In the genomic region with DNA sequence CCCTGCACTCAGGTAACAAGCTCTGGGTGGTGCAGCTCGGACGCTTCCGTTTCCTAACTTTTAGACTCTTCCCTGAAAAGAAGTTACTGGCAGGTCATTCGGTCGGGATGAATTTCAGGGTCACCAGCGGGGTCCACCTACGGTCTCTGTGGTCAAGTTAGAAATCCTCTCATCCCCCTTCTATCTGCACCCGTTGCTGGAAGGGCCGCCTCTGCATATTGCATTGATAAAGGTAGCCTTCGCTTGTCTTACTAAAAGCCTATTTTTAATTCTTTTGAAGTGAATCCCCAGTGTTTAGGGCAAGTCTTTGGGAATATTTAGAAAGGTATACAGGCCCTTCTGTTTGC, we compare ENCODE assay signal across 8 cellular contexts. TPM values are rescaled to one million over a fixed set of nuclear protein-coding genes. Genes with fewer than 3 reads are reported as not detected.
A peak's percentile ranks its signal among the peaks of the same experiment; 100 is the strongest.
DNase-seq lines count a peak whose midpoint lies in the region; ATAC-seq and TF ChIP-seq lines count a peak whose summit lies in the region.

No MANE protein-coding gene starts in this region.

- H3K27ac Mint-ChIP-seq in activated T-cell treated with anti-CD3 and anti-CD28 coated beads, Interleukin-2, amount 50 U/mL, for 72 hours, result peak overlapping the region; percentile 95
- H3K27ac Mint-ChIP-seq in activated naive CD4-positive, alpha-beta T cell treated with anti-CD3 and anti-CD28 coated beads, Interleukin-2, amount 50 U/mL, for 72 hours, result peak overlapping the region; percentile 90

- WGBS in tibial nerve, 2 donors, result 0 to 2% methylated on average over 10 of the region's 10 CpGs

- peak overlapping the region; percentile 50 to 89 (median 86) for H3K27ac ChIP-seq in tibial nerve

- no peak for DNase-seq in activated T-cell treated with anti-CD3 and anti-CD28 coated beads, Interleukin-2, amount 50 U/mL, for 72 hours
- DNase-seq in activated T-cell treated with anti-CD3 and anti-CD28 coated beads for 4 hours (no peak), kidney epithelial cell (ENCODE audit: low read depth) (no peak), tibial nerve (ENCODE audit: low spot score in 2 of 2) (no peak), activated gamma-delta T cell (lab: John Stamatoyannopoulos, UW) (no peak), SK-N-DZ (ENCODE audit: low spot score) (no peak)
- no peak for DNase-seq in activated naive CD4-positive, alpha-beta T cell treated with anti-CD3 and anti-CD28 coated beads, Interleukin-2, amount 50 U/mL, for 72 hours (ENCODE audit: low spot score in 2 of 2)

- no peaks in the 10 kb centered on the region for H3K9me3 ChIP-seq in tibial nerve

- H3K27me3 Mint-ChIP-seq in activated T-cell treated with anti-CD3 and anti-CD28 coated beads, Interleukin-2, amount 50 U/mL, for 72 hours (ENCODE audit: low read depth), result no peaks in the 10 kb centered on the region

- H3K4me1 Mint-ChIP-seq in activated T-cell treated with anti-CD3 and anti-CD28 coated beads, Interleukin-2, amount 50 U/mL, for 72 hours (ENCODE audit: low read depth), result peaks cover 21% of the 10 kb centered on the region

- peak overlapping the region; percentile 90 for H3K4me3 ChIP-seq in kidney epithelial cell (ENCODE audit: low read depth, low read length)
- peak overlapping the region; percentile 63 to 74 (median 67) for H3K4me3 ChIP-seq in tibial nerve

- H3K9me3 Mint-ChIP-seq in activated T-cell treated with anti-CD3 and anti-CD28 coated beads, Interleukin-2, amount 50 U/mL, for 72 hours, result no peaks in the 10 kb centered on the region
- H3K9me3 Mint-ChIP-seq in activated naive CD4-positive, alpha-beta T cell treated with anti-CD3 and anti-CD28 coated beads, Interleukin-2, amount 50 U/mL, for 72 hours, result no peaks in the 10 kb centered on the region

- TF ChIP-seq POLR2A in tibial nerve (IDR thresholded peaks at IDR 0.05), result no peak

- H3K4me1 ChIP-seq in tibial nerve, result peaks cover 6 to 44% (median 19%) of the 10 kb centered on the region in 4 donors

- no peak for ATAC-seq in activated T-cell treated with anti-CD3 and anti-CD28 coated beads, Interleukin-2, amount 50 U/mL, for 72 hours (replicated peaks in 1 of 2)
- peak in 1 of 2 donors; percentile 2 for ATAC-seq in activated naive CD4-positive, alpha-beta T cell treated with anti-CD3 and anti-CD28 coated beads, Interleukin-2, amount 50 U/mL, for 72 hours
- ATAC-seq in GM19397 (IDR thresholded peaks at IDR 0.05; ENCODE audit: unreplicated experiment), result no peak

- H3K36me3 ChIP-seq in kidney epithelial cell (ENCODE audit: control insufficient read depth, insufficient read depth, low read length) (peaks cover 2% of the 10 kb centered on the region), tibial nerve (peaks cover 0 to 19% (median 10%) of the 10 kb centered on the region in 3 donors)

- TF ChIP-seq CTCF in kidney epithelial cell (IDR thresholded peaks at IDR 0.05; ENCODE audit: insufficient read depth, low read length, poor library complexity, severe bottlenecking) (no peak), tibial nerve (IDR thresholded peaks at IDR 0.05) (no peak)

- no peak for TF ChIP-seq EP300 in tibial nerve (IDR thresholded peaks at IDR 0.05)

- peaks cover 2 to 3% of the 10 kb centered on the region in 2 donors for H3K36me3 Mint-ChIP-seq in activated T-cell treated with anti-CD3 and anti-CD28 coated beads, Interleukin-2, amount 50 U/mL, for 72 hours (ENCODE audit: insufficient read depth in 2 of 2)
- H3K36me3 Mint-ChIP-seq in activated naive CD4-positive, alpha-beta T cell treated with anti-CD3 and anti-CD28 coated beads, Interleukin-2, amount 50 U/mL, for 72 hours, result peaks cover 0 to 5% of the 10 kb centered on the region in 2 donors

- H3K4me3 Mint-ChIP-seq in activated T-cell treated with anti-CD3 and anti-CD28 coated beads, Interleukin-2, amount 50 U/mL, for 72 hours, result peak overlapping the region; percentile 93 to 97

- no peaks in the 10 kb centered on the region for H3K27me3 ChIP-seq in kidney epithelial cell (ENCODE audit: control insufficient read depth, insufficient read depth, low read length)
- no peaks in the 10 kb centered on the region for H3K27me3 ChIP-seq in tibial nerve

RNA-seq across cellular contexts. Expression of gene CRLS1, which starts 0.7 kb away (rescaled TPM):
- 10 to 100 TPM; 36.7 to 39.7 TPM for total RNA-seq in activated T-cell treated with anti-CD3 and anti-CD28 coated beads, Interleukin-2, amount 50 U/mL, for 72 hours
- 10 to 100 TPM; 18.6 to 59.3 TPM for total RNA-seq in activated naive CD4-positive, alpha-beta T cell treated with anti-CD3 and anti-CD28 coated beads, Interleukin-2, amount 50 U/mL, for 72 hours
- 33.8 and 55.8 TPM in 2 replicates for total RNA-seq in kidney epithelial cell
- total RNA-seq in tibial nerve, result 10 to 100 TPM; 38.7 to 73.5 (median 57.3) TPM
- polyA plus RNA-seq in SK-N-DZ (2014; cell fraction: cytosol; rRNA removed), result 46.9 and 65.7 TPM in 2 replicates
- 37.4 and 47.4 TPM in 2 replicates for polyA plus RNA-seq in SK-N-DZ (2014; cell fraction: nucleus; rRNA removed)

RNA-seq across cellular contexts. Expression of gene LRRN4, which starts 47.3 kb away (rescaled TPM):
- not detected for total RNA-seq in activated T-cell treated with anti-CD3 and anti-CD28 coated beads, Interleukin-2, amount 50 U/mL, for 72 hours
- total RNA-seq in activated naive CD4-positive, alpha-beta T cell treated with anti-CD3 and anti-CD28 coated beads, Interleukin-2, amount 50 U/mL, for 72 hours, result not detected
- total RNA-seq in kidney epithelial cell, result 65.3 and 71.2 TPM in 2 replicates
- total RNA-seq in tibial nerve, result not detected
- 3.2 and 4.2 TPM in 2 replicates for polyA plus RNA-seq in SK-N-DZ (2014; cell fraction: cytosol; rRNA removed)
- polyA plus RNA-seq in SK-N-DZ (2014; cell fraction: nucleus; rRNA removed), result 3.1 and 4.6 TPM in 2 replicates

RNA-seq across cellular contexts. Expression of gene MCM8, which starts 56.1 kb away (rescaled TPM):
- 10 to 100 TPM; 39.2 to 53.9 TPM for total RNA-seq in activated T-cell treated with anti-CD3 and anti-CD28 coated beads, Interleukin-2, amount 50 U/mL, for 72 hours
- 10 to 100 TPM; 38.8 to 62.9 TPM for total RNA-seq in activated naive CD4-positive, alpha-beta T cell treated with anti-CD3 and anti-CD28 coated beads, Interleukin-2, amount 50 U/mL, for 72 hours
- 5.1 and 6.1 TPM in 2 replicates for total RNA-seq in kidney epithelial cell
- 1 to 10 TPM; 2.9 to 5.1 (median 3.4) TPM for total RNA-seq in tibial nerve
- polyA plus RNA-seq in SK-N-DZ (2014; cell fraction: cytosol; rRNA removed), result 57.9 and 64.0 TPM in 2 replicates
- polyA plus RNA-seq in SK-N-DZ (2014; cell fraction: nucleus; rRNA removed), result 60.4 and 71.1 TPM in 2 replicates

RNA-seq across cellular contexts. Expression of gene TRMT6, which starts 56.2 kb away (rescaled TPM):
- total RNA-seq in activated T-cell treated with anti-CD3 and anti-CD28 coated beads, Interleukin-2, amount 50 U/mL, for 72 hours, result 10 to 100 TPM; 17.5 to 23.2 TPM
- 10 to 100 TPM; 16.1 to 19.8 TPM for total RNA-seq in activated naive CD4-positive, alpha-beta T cell treated with anti-CD3 and anti-CD28 coated beads, Interleukin-2, amount 50 U/mL, for 72 hours
- total RNA-seq in kidney epithelial cell (12.7 and 18.0 TPM in 2 replicates), tibial nerve (10 to 100 TPM in 2 of 4 donors, 1 to 10 TPM in 2; 4.9 to 13.6 (median 8.6) TPM)
- polyA plus RNA-seq in SK-N-DZ (2014; cell fraction: cytosol; rRNA removed), result 32.3 and 32.4 TPM in 2 replicates
- polyA plus RNA-seq in SK-N-DZ (2014; cell fraction: nucleus; rRNA removed), result 23.8 and 26.7 TPM in 2 replicates

Comparison
In these comparisons a context has a peak if more than half of its experiments do, and no peak if none do; other contexts are left out.
1. RNA of gene LRRN4, which starts 47.3 kb away (total RNA-seq): 65.3 to 71.2 TPM in kidney epithelial cell; not detected in activated naive CD4-positive, alpha-beta T cell treated with anti-CD3 and anti-CD28 coated beads, Interleukin-2, amount 50 U/mL, for 72 hours, not detected in activated T-cell treated with anti-CD3 and anti-CD28 coated beads, Interleukin-2, amount 50 U/mL, for 72 hours and not detected in tibial nerve; every median in the first group is over 10 times any median in the second.